In genomic region chr9:130866474-130866965, GRCh38 we compare ENCODE assay signal across 8 cellular contexts. TPM values are rescaled to one million over a fixed set of nuclear protein-coding genes. Genes with fewer than 3 reads are reported as not detected.
A peak's percentile ranks its signal among the peaks of the same experiment; 100 is the strongest.
DNase-seq lines count a peak whose midpoint lies in the region; ATAC-seq and TF ChIP-seq lines count a peak whose summit lies in the region.

No MANE protein-coding gene starts in this region.

- no peaks in the 10 kb centered on the region for H3K27me3 ChIP-seq in BJ (ENCODE audit: control insufficient read depth, insufficient read depth, low read length)
- H3K27me3 ChIP-seq in HL-60 (ENCODE audit: insufficient read depth, poor library complexity, severe bottlenecking) = no peaks in the 10 kb centered on the region

- no peak overlapping the region for H3K27ac Mint-ChIP-seq in effector memory CD8-positive, alpha-beta T cell

- no peaks in the 10 kb centered on the region for H3K9me3 Mint-ChIP-seq in effector memory CD8-positive, alpha-beta T cell

- H3K27me3 Mint-ChIP-seq in effector memory CD8-positive, alpha-beta T cell = no peaks in the 10 kb centered on the region

- no peak overlapping the region for H3K4me3 Mint-ChIP-seq in effector memory CD8-positive, alpha-beta T cell

- TF ChIP-seq CTCF in BJ (IDR thresholded peaks at IDR 0.05; ENCODE audit: insufficient read depth, low read depth, low read length) (peak; percentile 90), HL-60 (IDR thresholded peaks at IDR 0.05; ENCODE audit: insufficient read depth, low read length) (peak; percentile 43)

- peaks cover 11% of the 10 kb centered on the region for H3K36me3 Mint-ChIP-seq in effector memory CD8-positive, alpha-beta T cell (ENCODE audit: insufficient read depth)

- POLR2A ChIA-PET in BJ (lab: Charles Lee) = interaction anchor here (0.5 kb wide), 1 partner anchor 104 kb away, joined by 4 read pairs; no protein-coding TSS in a partner anchor

- CTCF ChIA-PET in BJ (lab: Yijun Ruan, JAX) = interaction anchor here (0.5 to 10.9 kb wide), 30 partner anchors 9 to 180 kb away, joined by 3 to 251 read pairs (median 4); no protein-coding TSS in a partner anchor

- H3K4me1 Mint-ChIP-seq in effector memory CD8-positive, alpha-beta T cell (ENCODE audit: low read depth in 2 of 2) = peaks cover 5 to 8% of the 10 kb centered on the region in 2 donors

- DNase-seq in BJ (ENCODE audit: low read depth) = no peak
- DNase-seq in HL-60 (ENCODE audit: low read depth in 1 of 2, low spot score in 1 of 2) = peak; percentile 43 to 77
- DNase-seq in NCI-H526 treated with DMSO at 0.1 percent for 48 hours (lab: John Stamatoyannopoulos, UW) = peak; percentile 62
- peak; percentile 39 to 46 for DNase-seq in activated CD4-positive, alpha-beta T cell treated with anti-CD3 and anti-CD28 coated beads, Interleukin-2, amount 50 U/mL, for 4 hours
- peak; percentile 19 to 37 (median 37) for DNase-seq in effector memory CD8-positive, alpha-beta T cell
- peak; percentile 82 for DNase-seq in midbrain (lab: John Stamatoyannopoulos, UW)
- peak; percentile 59 for DNase-seq in stimulated activated naive CD8-positive, alpha-beta T cell treated with anti-CD3 and anti-CD28 coated beads, Interleukin-15, Interleukin-2, amounts not matched to agents 100 U/mL and 50 U/mL, for 24 hours

- H3K27ac ChIP-seq in HL-60 (replicated peaks) = no peak overlapping the region

- peaks cover 18% of the 10 kb centered on the region for H3K36me3 ChIP-seq in BJ (ENCODE audit: control insufficient read depth, insufficient read depth, low read length)

- no peak overlapping the region for H3K4me3 ChIP-seq in BJ (ENCODE audit: low read depth, low read length)
- no peak overlapping the region for H3K4me3 ChIP-seq in HL-60 (replicated peaks; ENCODE audit: insufficient read depth, low read length)

- peak; percentile 55 for ATAC-seq in effector memory CD8-positive, alpha-beta T cell (replicated peaks)
- ATAC-seq in stimulated activated naive CD8-positive, alpha-beta T cell treated with anti-CD3 and anti-CD28 coated beads, Interleukin-15, Interleukin-2, amounts not matched to agents 100 U/mL and 50 U/mL, for 24 hours = peak; percentile 49
- ATAC-seq in GM19328 (IDR thresholded peaks at IDR 0.05; ENCODE audit: unreplicated experiment) = no peak

RNA-seq across cellular contexts. Expression of gene QRFP, which starts 30.1 kb away (rescaled TPM):
- polyA plus RNA-seq in BJ (2011; rRNA removed) = not detected in 2 replicates
- polyA minus RNA-seq in BJ (2011; rRNA and poly(A)+ RNA removed) = not detected in 2 replicates

RNA-seq across cellular contexts. Expression of gene ABL1, which starts 31.5 kb away (rescaled TPM):
- polyA plus RNA-seq in BJ (2011; rRNA removed) = 26.1 and 30.4 TPM in 2 replicates
- 42.8 and 44.9 TPM in 2 replicates for polyA minus RNA-seq in BJ (2011; rRNA and poly(A)+ RNA removed)
